In genomic region chr13:49499889-49500660, GRCh38 we compare ENCODE assay signal across 13 cellular contexts. TPM values are rescaled to one million over a fixed set of nuclear protein-coding genes. Genes with fewer than 3 reads are reported as not detected.
DNase-seq lines count a peak whose midpoint lies in the region; ATAC-seq and TF ChIP-seq lines count a peak whose summit lies in the region.
"Had no signal": no experiment of that assay in that cellular context is flagged by ENCODE, and none has a peak within 500 bp of the region (broad histone marks: within the 10 kb centered on the region; RNA-seq: fewer than 3 reads in every experiment).

No MANE protein-coding gene starts in this region.

- no peaks in the 10 kb centered on the region for H3K9me3 ChIP-seq in fibroblast of lung (ENCODE audit: control insufficient read depth, insufficient read depth, low read depth, low read length)
- H3K9me3 ChIP-seq in thyroid gland = no peaks in the 10 kb centered on the region
- no peaks in the 10 kb centered on the region for H3K9me3 ChIP-seq in gastroesophageal sphincter

- H3K4me3 ChIP-seq in fibroblast of lung (replicated peaks in 1 of 4; ENCODE audit: control extremely low read depth in 1 of 4, insufficient read depth in 1 of 4, low read depth in 3 of 4, low read length in 4 of 4) = peak overlapping the region in 2 of 4 experiments; percentile 12 to 20
- no peak overlapping the region for H3K4me3 ChIP-seq in thyroid gland (replicated peaks in 1 of 3)
- no peak overlapping the region for H3K4me3 ChIP-seq in gastroesophageal sphincter
- H3K4me3 ChIP-seq: coronary artery had no signal

- H4K20me1 ChIP-seq in fibroblast of lung (ENCODE audit: control insufficient read depth, extremely low read depth, insufficient read depth, low read length) = no peaks in the 10 kb centered on the region

- no peaks in the 10 kb centered on the region for H3K27me3 ChIP-seq in fibroblast of lung (ENCODE audit: control insufficient read depth, insufficient read depth, low read length)
- H3K27me3 ChIP-seq in thyroid gland = no peaks in the 10 kb centered on the region
- no peaks in the 10 kb centered on the region for H3K27me3 ChIP-seq in gastroesophageal sphincter

- no peak for ATAC-seq in gastroesophageal sphincter

- TF ChIP-seq CTCF in fibroblast of lung (conservative IDR thresholded peaks at IDR 0.05 in 1 of 2, IDR thresholded peaks at IDR 0.05 in 1 of 2; ENCODE audit: low read depth in 1 of 2, low read length in 2 of 2) (no peak), thyroid gland (IDR thresholded peaks at IDR 0.05) (no peak), gastroesophageal sphincter (IDR thresholded peaks at IDR 0.05) (no peak)

- H3K36me3 ChIP-seq in fibroblast of lung (ENCODE audit: control insufficient read depth, insufficient read depth, low read length) = no peaks in the 10 kb centered on the region
- no peaks in the 10 kb centered on the region for H3K36me3 ChIP-seq in thyroid gland
- H3K36me3 ChIP-seq in gastroesophageal sphincter = peaks cover 0 to 13% of the 10 kb centered on the region in 2 donors

- no peak for TF ChIP-seq EP300 in gastroesophageal sphincter (IDR thresholded peaks at IDR 0.05)

- no peaks in the 10 kb centered on the region for H3K9me3 Mint-ChIP-seq in activated CD4-positive, alpha-beta memory T cell treated with anti-CD3 and anti-CD28 coated beads, Interleukin-2, amount 10 ng/mL, durations not matched to agents 7 days and 5 days

- peaks cover 67% of the 10 kb centered on the region for H3K36me3 Mint-ChIP-seq in activated CD4-positive, alpha-beta memory T cell treated with anti-CD3 and anti-CD28 coated beads, Interleukin-2, amount 10 ng/mL, durations not matched to agents 7 days and 5 days (ENCODE audit: low read depth)

- H3K27ac ChIP-seq in fibroblast of lung (ENCODE audit: insufficient read depth, low read length) (peak overlapping the region; percentile 74), thyroid gland (peak overlapping the region; percentile 26 to 45 (median 40)), substantia nigra (ENCODE audit: low read depth, low read length, poor library complexity, severe bottlenecking) (no peak overlapping the region), gastroesophageal sphincter (peak overlapping the region in 2 of 4 donors; percentile 14 to 19)
- H3K27ac ChIP-seq: coronary artery, KMS-11 had no signal

- H3K4me1 Mint-ChIP-seq in activated CD4-positive, alpha-beta memory T cell treated with anti-CD3 and anti-CD28 coated beads, Interleukin-2, amount 10 ng/mL, durations not matched to agents 7 days and 5 days = peaks cover 55% of the 10 kb centered on the region

- H3K4me1 ChIP-seq in fibroblast of lung (ENCODE audit: control insufficient read depth, extremely low read depth, insufficient read depth, low read length) = peaks cover 20% of the 10 kb centered on the region
- peaks cover 7 to 21% of the 10 kb centered on the region in 2 donors for H3K4me1 ChIP-seq in thyroid gland
- peaks cover 0 to 13% (median 0%) of the 10 kb centered on the region in 3 donors for H3K4me1 ChIP-seq in gastroesophageal sphincter

- intact Hi-C loops in thyroid gland (cut with DNase I) = loop anchor here (10.0 kb wide), 2 partner anchors 85 to 195 kb away; partner anchors contain the start of gene RCBTB1

- H3K27ac Mint-ChIP-seq in activated CD4-positive, alpha-beta memory T cell treated with anti-CD3 and anti-CD28 coated beads, Interleukin-2, amount 10 ng/mL, durations not matched to agents 7 days and 5 days = peak overlapping the region; percentile 5

- TF ChIP-seq POLR2A in thyroid gland (IDR thresholded peaks at IDR 0.05) (no peak), gastroesophageal sphincter (IDR thresholded peaks at IDR 0.05) (no peak)

- POLR2A ChIA-PET in activated CD4-positive, alpha-beta memory T cell treated with anti-CD3 and anti-CD28 coated beads, Interleukin-2, amount 10 ng/mL, durations not matched to agents 7 days and 5 days (lab: Charles Lee) = interaction anchor here (1.0 to 1.3 kb wide), 2 partner anchors 55 to 86 kb away, joined by 3 read pairs; partner anchors contain the start of gene RCBTB1

- peak overlapping the region; percentile 9 for H2AFZ ChIP-seq in fibroblast of lung (ENCODE audit: low read length)

- DNase-seq in activated T-cell treated with anti-CD3 and anti-CD28 coated beads for 48 hours (ENCODE audit: low read depth) = peak; percentile 3
- no peak for DNase-seq in activated T-cell treated with anti-CD3 and anti-CD28 coated beads for 4 hours
- DNase-seq in activated CD4-positive, alpha-beta memory T cell treated with anti-CD3 and anti-CD28 coated beads, Interleukin-2, amount 10 ng/mL, durations not matched to agents 7 days and 5 days = no peak
- DNase-seq in fibroblast of lung (ENCODE audit: low read depth in 2 of 2) = peak; percentile 84 to 86
- no peak for DNase-seq in thyroid gland
- DNase-seq in substantia nigra (lab: John Stamatoyannopoulos, UW) = no peak
- no peak for DNase-seq in SW 1271 (lab: John Stamatoyannopoulos, UW)
- DNase-seq: C1 segment of cervical spinal cord, NCI-H748 treated with DMSO at 0.1 percent for 48 hours, retina had no signal

- H3K79me2 ChIP-seq in fibroblast of lung (ENCODE audit: control insufficient read depth, insufficient read depth, low read length) = no peaks in the 10 kb centered on the region

- CTCF ChIA-PET in activated CD4-positive, alpha-beta memory T cell treated with anti-CD3 and anti-CD28 coated beads, Interleukin-2, amount 10 ng/mL, durations not matched to agents 7 days and 5 days (lab: Charles Lee) = interaction anchor here (0.7 kb wide), 1 partner anchor 66 kb away, joined by 3 read pairs; no protein-coding TSS in a partner anchor

- H3K4me3 Mint-ChIP-seq in activated CD4-positive, alpha-beta memory T cell treated with anti-CD3 and anti-CD28 coated beads, Interleukin-2, amount 10 ng/mL, durations not matched to agents 7 days and 5 days = no peak overlapping the region

- WGBS in thyroid gland, 2 donors = 56 to 58% methylated on average over 6 of the region's 6 CpGs
- 63 to 71% methylated on average over 5 to 6 of the region's 6 CpGs for WGBS in gastroesophageal sphincter (ENCODE audit: low coverage in 1 of 2), 2 donors

- H3K27me3 Mint-ChIP-seq in activated CD4-positive, alpha-beta memory T cell treated with anti-CD3 and anti-CD28 coated beads, Interleukin-2, amount 10 ng/mL, durations not matched to agents 7 days and 5 days = no peaks in the 10 kb centered on the region

- peak overlapping the region; percentile 85 for H3K4me2 ChIP-seq in fibroblast of lung (ENCODE audit: extremely low read depth, insufficient read depth, low read length)
- H3K4me2 ChIP-seq: KMS-11 had no signal

- no peak overlapping the region for H3K9ac ChIP-seq in fibroblast of lung (ENCODE audit: insufficient read depth, low read length)
- H3K9ac ChIP-seq: KMS-11 had no signal

RNA-seq across cellular contexts. Expression of gene PHF11, which starts 4.3 kb away (rescaled TPM):
- 100 to 1,000 TPM; 135 to 144 TPM for total RNA-seq in activated CD4-positive, alpha-beta memory T cell treated with anti-CD3 and anti-CD28 coated beads, Interleukin-2, amount 10 ng/mL, durations not matched to agents 7 days and 5 days
- total RNA-seq in fibroblast of lung (18.5 and 26.8 TPM in 2 replicates), thyroid gland (10 to 100 TPM; 53.9 to 71.4 (median 64.2) TPM), gastroesophageal sphincter (10 to 100 TPM; 33.1 to 42.7 (median 38.7) TPM)
- polyA plus RNA-seq in fibroblast of lung = 32.8 and 46.8 TPM in 2 replicates
- polyA plus RNA-seq in fibroblast of lung (2012) = 33.5 and 43.9 TPM in 2 replicates
- polyA minus RNA-seq in fibroblast of lung (ENCODE audit: low replicate concordance) = 1.5 TPM in 1 of 2 replicates, not detected in the other

RNA-seq across cellular contexts. Expression of gene SETDB2, which starts 56.0 kb away (rescaled TPM):
- total RNA-seq in activated CD4-positive, alpha-beta memory T cell treated with anti-CD3 and anti-CD28 coated beads, Interleukin-2, amount 10 ng/mL, durations not matched to agents 7 days and 5 days = 10 to 100 TPM; 14.8 to 16.0 TPM
- total RNA-seq in fibroblast of lung (13.4 and 13.7 TPM in 2 replicates), thyroid gland (10 to 100 TPM; 17.9 to 27.4 (median 22.1) TPM), gastroesophageal sphincter (10 to 100 TPM in 3 of 4 donors, 1 to 10 TPM in 1; 10.0 to 13.4 (median 10.6) TPM)
- 8.3 and 10.4 TPM in 2 replicates for polyA plus RNA-seq in fibroblast of lung
- polyA plus RNA-seq in fibroblast of lung (2012) = 5.9 and 6.1 TPM in 2 replicates
- polyA minus RNA-seq in fibroblast of lung (ENCODE audit: low replicate concordance) = 0.55 and 0.82 TPM in 2 replicates

RNA-seq across cellular contexts. Expression of gene CAB39L, which starts 56.2 kb away (rescaled TPM):
- total RNA-seq in activated CD4-positive, alpha-beta memory T cell treated with anti-CD3 and anti-CD28 coated beads, Interleukin-2, amount 10 ng/mL, durations not matched to agents 7 days and 5 days = 1 to 10 TPM; 5.5 TPM
- total RNA-seq in fibroblast of lung (9.4 and 11.3 TPM in 2 replicates), thyroid gland (10 to 100 TPM; 23.3 to 41.0 (median 31.0) TPM), gastroesophageal sphincter (100 to 1,000 TPM in 3 of 4 donors, 10 to 100 TPM in 1; 84.2 to 131 (median 114) TPM)
- polyA plus RNA-seq in fibroblast of lung = 11.8 and 13.0 TPM in 2 replicates
- polyA plus RNA-seq in fibroblast of lung (2012) = 9.6 and 9.8 TPM in 2 replicates
- 7.5 and 8.7 TPM in 2 replicates for polyA minus RNA-seq in fibroblast of lung (ENCODE audit: low replicate concordance)

Comparison
In these comparisons a context has a peak if more than half of its experiments do, and no peak if none do; other contexts are left out.
1. DNase-seq: peak in activated T-cell treated with anti-CD3 and anti-CD28 coated beads for 48 hours (single experiment) and fibroblast of lung (2 of 2); none in activated T-cell treated with anti-CD3 and anti-CD28 coated beads for 4 hours (single experiment), activated CD4-positive, alpha-beta memory T cell treated with anti-CD3 and anti-CD28 coated beads, Interleukin-2, amount 10 ng/mL, durations not matched to agents 7 days and 5 days (single experiment), thyroid gland (0 of 2), substantia nigra (0 of 49) and SW 1271 (0 of 2).